Comparison of ENCODE assay signal across 11 cellular contexts in genomic region chr12:14621821-14622220, GRCh38. TPM values are rescaled to one million over a fixed set of nuclear protein-coding genes. Genes with fewer than 3 reads are reported as not detected.
A peak's percentile ranks its signal among the peaks of the same experiment; 100 is the strongest.
DNase-seq lines count a peak whose midpoint lies in the region; ATAC-seq and TF ChIP-seq lines count a peak whose summit lies in the region.
"Had no signal": no experiment of that assay in that cellular context is flagged by ENCODE, and none has a peak within 500 bp of the region (broad histone marks: within the 10 kb centered on the region; RNA-seq: fewer than 3 reads in every experiment).

No MANE protein-coding gene starts in this region.

- H2AFZ ChIP-seq in mammary epithelial cell (ENCODE audit: low read depth, low read length): no peak overlapping the region

- no peak overlapping the region for H3K4me2 ChIP-seq in mammary epithelial cell (ENCODE audit: insufficient read depth, low read depth, low read length)

- intact Hi-C loops in mammary epithelial cell (cut with micrococcal nuclease): no loop called here

- CTCF ChIA-PET in mammary epithelial cell (lab: Charles Lee; ENCODE audit: low non-redundant PET): no interaction called here

- H3K4me3 ChIP-seq in SJCRH30 (no peak overlapping the region), mammary epithelial cell (replicated peaks in 1 of 3; ENCODE audit: insufficient read depth in 1 of 3, low read depth in 2 of 3, low read length in 3 of 3) (no peak overlapping the region)

- H4K20me1 ChIP-seq in mammary epithelial cell (ENCODE audit: insufficient read depth, low read length): no peaks in the 10 kb centered on the region

- no peaks in the 10 kb centered on the region for H3K79me2 ChIP-seq in mammary epithelial cell (ENCODE audit: insufficient read depth, low read length)

- no peaks in the 10 kb centered on the region for H3K4me1 ChIP-seq in SJCRH30
- H3K4me1 ChIP-seq in mammary epithelial cell (ENCODE audit: insufficient read depth, low read length): no peaks in the 10 kb centered on the region

- in situ Hi-C loops in mammary epithelial cell (cut with MboI; ENCODE audit: low sequenced_read_pairs in 2 of 2): loop anchor here in 1 of 2 donors (25.0 kb wide), 1 partner anchor 385 kb away; no protein-coding TSS in a partner anchor

- TF ChIP-seq CTCF in mammary epithelial cell (conservative IDR thresholded peaks at IDR 0.05 in 1 of 2, IDR thresholded peaks at IDR 0.05 in 1 of 2; ENCODE audit: extremely low read depth in 1 of 2, insufficient read depth in 1 of 2, low read depth in 1 of 2, low read length in 2 of 2): no peak

- dilution Hi-C loops in mammary epithelial cell (cut with HindIII; ENCODE audit: low sequenced_read_pairs): no loop called here

- H3K27me3 ChIP-seq in SJCRH30: no peaks in the 10 kb centered on the region
- no peaks in the 10 kb centered on the region for H3K27me3 ChIP-seq in mammary epithelial cell (ENCODE audit: insufficient read depth, low read length)

- ATAC-seq in GM18870 (IDR thresholded peaks at IDR 0.05; ENCODE audit: unreplicated experiment): peak; percentile 76
- ATAC-seq in GM21737 (IDR thresholded peaks at IDR 0.05; ENCODE audit: unreplicated experiment): peak; percentile 47
- ATAC-seq in HG03432 (IDR thresholded peaks at IDR 0.05; ENCODE audit: unreplicated experiment): peak; percentile 81

- DNase-seq in germinal center (ENCODE audit: low spot score) (peak; percentile 35), NCI-H524 (lab: John Stamatoyannopoulos, UW) (no peak), SJCRH30 (no peak), mammary epithelial cell (no peak), KG1 (lab: John Stamatoyannopoulos, UW) (no peak)
- DNase-seq: caudate nucleus, mesenchymal stem cell, NCI-H2081 had no signal

- H3K9ac ChIP-seq in mammary epithelial cell (ENCODE audit: insufficient read depth, low read length): no peak overlapping the region

- H3K9me3 ChIP-seq in SJCRH30 (replicated peaks): no peaks in the 10 kb centered on the region
- no peaks in the 10 kb centered on the region for H3K9me3 ChIP-seq in mammary epithelial cell (replicated peaks; ENCODE audit: insufficient read depth, low read length)

- H3K36me3 ChIP-seq in SJCRH30 (no peaks in the 10 kb centered on the region), mammary epithelial cell (ENCODE audit: insufficient read depth, low read length) (no peaks in the 10 kb centered on the region)

- WGBS in mammary epithelial cell (ENCODE audit: low coverage, missing lambda C conversion rate): 77% methylated on average over 3 of the region's 3 CpGs

- no peak overlapping the region for H3K27ac ChIP-seq in SJCRH30
- no peak overlapping the region for H3K27ac ChIP-seq in mammary epithelial cell (ENCODE audit: insufficient read depth, low read depth, low read length)

- no TSS peak for BruUV-seq in mammary epithelial cell (replicated peaks; lab: Mats Ljungman, UMichigan)

RNA-seq across cellular contexts. Expression of gene PLBD1, which starts 54.1 kb away (rescaled TPM):
- total RNA-seq in SJCRH30 (2014; rRNA removed; shearing (Covaris generic)): not detected in 2 replicates
- not detected for total RNA-seq in mammary epithelial cell
- not detected for polyA plus RNA-seq in mammary epithelial cell
- not detected for polyA minus RNA-seq in mammary epithelial cell
